ENCODE assay signal across 9 cellular contexts in the genomic region with DNA sequence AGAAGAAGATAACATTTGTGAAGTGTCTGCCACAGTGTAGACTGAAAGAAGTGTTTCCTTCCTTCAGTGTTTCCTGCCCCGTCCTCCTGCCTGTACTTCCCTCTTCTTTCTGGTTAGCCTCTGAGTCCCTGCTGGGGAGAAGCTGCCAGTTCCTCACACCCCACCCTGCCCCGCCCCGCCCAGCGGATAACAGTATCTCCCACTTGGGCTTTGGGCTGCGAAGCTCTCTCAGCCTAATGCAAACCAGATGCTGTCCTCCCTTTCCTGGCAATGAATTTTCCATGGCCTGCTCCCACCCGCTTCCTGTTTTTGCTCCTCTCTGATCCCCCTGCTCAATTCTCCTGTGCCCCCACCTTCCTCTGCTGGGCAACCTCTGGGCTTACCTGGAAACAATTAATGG. TPM values are rescaled to one million over a fixed set of nuclear protein-coding genes. Genes with fewer than 3 reads are reported as not detected.
A peak's percentile ranks its signal among the peaks of the same experiment; 100 is the strongest.
DNase-seq lines count a peak whose midpoint lies in the region; ATAC-seq and TF ChIP-seq lines count a peak whose summit lies in the region.
"Had no signal": no experiment of that assay in that cellular context is flagged by ENCODE, and none has a peak within 500 bp of the region (broad histone marks: within the 10 kb centered on the region; RNA-seq: fewer than 3 reads in every experiment).

No MANE protein-coding gene starts in this region.

- intact Hi-C loops in cardiac septum (cut with DNase I), result no loop called here
- intact Hi-C loops in psoas muscle (cut with DNase I), result no loop called here

- H3K36me3 ChIP-seq in psoas muscle (ENCODE audit: insufficient read depth in 1 of 2, low read depth in 1 of 2), result no peaks in the 10 kb centered on the region

- peaks cover 9% of the 10 kb centered on the region for H3K36me3 Mint-ChIP-seq in T-helper 17 cell (ENCODE audit: low read depth)

- TF ChIP-seq CTCF in psoas muscle (IDR thresholded peaks at IDR 0.05), result no peak

- peaks cover 55% of the 10 kb centered on the region for H3K27me3 Mint-ChIP-seq in T-helper 17 cell

- H3K4me1 ChIP-seq in psoas muscle, result peaks cover 7% of the 10 kb centered on the region

- H3K4me1 Mint-ChIP-seq in T-helper 17 cell, result peaks cover 12% of the 10 kb centered on the region

- H3K9me3 ChIP-seq in T-helper 17 cell (ENCODE audit: control insufficient read depth, low read length, poor library complexity, severe bottlenecking), result no peaks in the 10 kb centered on the region
- no peaks in the 10 kb centered on the region for H3K9me3 ChIP-seq in psoas muscle

- peak overlapping the region; percentile 65 for H3K27ac Mint-ChIP-seq in T-helper 17 cell

- H3K4me3 ChIP-seq in psoas muscle, result no peak overlapping the region
- H3K4me3 ChIP-seq: dorsolateral prefrontal cortex had no signal

- DNase-seq in EL (peak; percentile 68), T-helper 17 cell (no peak), cardiac septum (ENCODE audit: low spot score) (peak; percentile 92), psoas muscle (peak; percentile 90), kidney glomerular epithelial cell (lab: John Stamatoyannopoulos, UW) (no peak), NCI-H146 (lab: John Stamatoyannopoulos, UW) (no peak)

- H3K27me3 ChIP-seq in psoas muscle (ENCODE audit: insufficient read depth in 3 of 3, low read length in 2 of 3), result peaks cover 0 to 22% (median 7%) of the 10 kb centered on the region in 3 donors
- H3K27me3 ChIP-seq: dorsolateral prefrontal cortex had no signal

- H3K4me3 Mint-ChIP-seq in T-helper 17 cell, result no peak overlapping the region

- WGBS in psoas muscle, 3 donors, result 42 to 46% (median 43%) methylated on average over 6 of the region's 6 CpGs

- no peak for ATAC-seq in T-helper 17 cell
- peak; percentile 45 to 69 (median 60) for ATAC-seq in psoas muscle
- no peak for ATAC-seq in HG03457 (IDR thresholded peaks at IDR 0.05; ENCODE audit: unreplicated experiment)
- no peak for ATAC-seq in GM18867 (IDR thresholded peaks at IDR 0.05; ENCODE audit: unreplicated experiment)

- peak overlapping the region; percentile 75 for H3K27ac ChIP-seq in psoas muscle

RNA-seq across cellular contexts. Expression of a gene that starts 5.2 kb away (rescaled TPM):
- total RNA-seq in T-helper 17 cell, result not detected
- 9.4 TPM for total RNA-seq in cardiac septum
- total RNA-seq in psoas muscle, result 1 to 10 TPM; 4.9 to 5.9 (median 4.9) TPM
- polyA plus RNA-seq in psoas muscle, result 1 to 10 TPM; 1.7 to 5.1 (median 3.5) TPM

RNA-seq across cellular contexts. Expression of a gene that starts 27.6 kb away (rescaled TPM):
- under 1 TPM; 0.26 to 0.35 TPM for total RNA-seq in T-helper 17 cell
- total RNA-seq in cardiac septum, result 1.1 TPM
- 1 to 10 TPM in 2 of 4 donors, under 1 TPM in 2; 0.81 to 2.1 (median 1.2) TPM for total RNA-seq in psoas muscle
- polyA plus RNA-seq in psoas muscle, result 1 to 10 TPM; 1.3 to 9.8 (median 1.5) TPM

RNA-seq across cellular contexts. Expression of a gene that starts 31.2 kb away (rescaled TPM):
- 10 to 100 TPM in 1 of 2 donors, 1 to 10 TPM in 1; 8.5 to 14.5 TPM for total RNA-seq in T-helper 17 cell
- 126 TPM for total RNA-seq in cardiac septum
- 100 to 1,000 TPM in 1 of 4 donors, 10 to 100 TPM in 3; 49.3 to 247 (median 57.9) TPM for total RNA-seq in psoas muscle
- 100 to 1,000 TPM in 1 of 3 donors, 10 to 100 TPM in 2; 26.5 to 392 (median 50.9) TPM for polyA plus RNA-seq in psoas muscle

RNA-seq across cellular contexts. Expression of a gene that starts 44.9 kb away (rescaled TPM):
- total RNA-seq in T-helper 17 cell, result 1,000 to 10,000 TPM; 1,744 to 2,260 TPM
- total RNA-seq in cardiac septum, result 3,174 TPM
- total RNA-seq in psoas muscle, result 1,000 to 10,000 TPM; 2,269 to 5,499 (median 3,297) TPM
- over 10,000 TPM in 1 of 3 donors, 1,000 to 10,000 TPM in 2; 2,316 to 16,176 (median 3,132) TPM for polyA plus RNA-seq in psoas muscle

Comparison
In these comparisons a context has a peak if more than half of its experiments do, and no peak if none do; other contexts are left out.
1. DNase-seq: peak in EL (single experiment), cardiac septum (single experiment) and psoas muscle (2 of 2); none in T-helper 17 cell (0 of 3), kidney glomerular epithelial cell (single experiment) and NCI-H146 (single experiment).
2. ATAC-seq: peak in psoas muscle (4 of 4); none in T-helper 17 cell (single experiment), HG03457 (single experiment) and GM18867 (single experiment).
3. RNA of a gene that starts 5.2 kb away (total RNA-seq): 9.4 TPM in cardiac septum (single experiment) and 4.9 to 5.9 TPM in psoas muscle; not detected in T-helper 17 cell; every median in the first group is over 4 times any median in the second.